In genomic region chr10:130968511-130968910, GRCh38 we compare ENCODE assay signal across 20 cellular contexts.
DNase-seq lines count a peak whose midpoint lies in the region; ATAC-seq and TF ChIP-seq lines count a peak whose summit lies in the region.
"Had no signal": no experiment of that assay in that cellular context is flagged by ENCODE, and none has a peak within 500 bp of the region (broad histone marks: within the 10 kb centered on the region; RNA-seq: fewer than 3 reads in every experiment).

No MANE protein-coding gene starts in this region.

- no peaks in the 10 kb centered on the region for H3K4me1 Mint-ChIP-seq in osteocyte (ENCODE audit: unreplicated experiment)

- peaks cover 0 to 29% (median 14%) of the 10 kb centered on the region in 11 experiments; a peak in 14 of 22 replicates for H3K9me3 ChIP-seq in BLaER1 treated with 17β-estradiol and CSF1 and Interleukin-3, amounts not matched to agents 10 nM and 100 nM (replicated peaks in 1 of 11)
- H3K9me3 ChIP-seq in RWPE2 (ENCODE audit: severe bottlenecking), result peaks cover 6% of the 10 kb centered on the region
- H3K9me3 ChIP-seq in esophagus (ENCODE audit: control insufficient read depth in 2 of 2, insufficient read depth in 1 of 2, low read depth in 1 of 2, low read length in 1 of 2), result no peaks in the 10 kb centered on the region
- no peaks in the 10 kb centered on the region for H3K9me3 ChIP-seq in A673 (ENCODE audit: low read depth, low read length, poor library complexity, severe bottlenecking)
- H3K9me3 ChIP-seq: A549, BE2C, Caco-2 had no signal

- no peak overlapping the region for H3K9ac ChIP-seq in BLaER1 treated with 17β-estradiol and CSF1 and Interleukin-3, amounts not matched to agents 10 nM and 100 nM
- H3K9ac ChIP-seq: BLaER1 had no signal

- no peak overlapping the region for H3K27ac Mint-ChIP-seq in osteocyte (ENCODE audit: unreplicated experiment)
- H3K27ac Mint-ChIP-seq: CD4-positive, alpha-beta T cell; CD8-positive, alpha-beta T cell had no signal

- H3K36me3 Mint-ChIP-seq in osteocyte (ENCODE audit: unreplicated experiment), result no peaks in the 10 kb centered on the region
- H3K36me3 Mint-ChIP-seq: CD8-positive, alpha-beta T cell had no signal

- H3K4me2 ChIP-seq in BLaER1 treated with 17β-estradiol and CSF1 and Interleukin-3, amounts not matched to agents 10 nM and 100 nM, result peak overlapping the region in 8 of 11 experiments; percentile 16 to 44 (median 25); a peak in 11 of 22 replicates
- H3K4me2 ChIP-seq: A549 had no signal

- no peak overlapping the region for H3K4me3 Mint-ChIP-seq in osteocyte (ENCODE audit: unreplicated experiment)
- H3K4me3 Mint-ChIP-seq: CD4-positive, alpha-beta T cell; CD8-positive, alpha-beta T cell had no signal

- H3K4me1 ChIP-seq in BLaER1 treated with 17β-estradiol and CSF1 and Interleukin-3, amounts not matched to agents 10 nM and 100 nM, result peaks cover 8 to 15% (median 11%) of the 10 kb centered on the region in 10 experiments; a peak in 18 of 20 replicates
- H3K4me1 ChIP-seq in RWPE2 (ENCODE audit: insufficient read depth, poor library complexity, severe bottlenecking) (peaks cover 5% of the 10 kb centered on the region), esophagus (ENCODE audit: control insufficient read depth in 2 of 2, insufficient read depth in 2 of 2, low read length in 1 of 2) (peaks cover 0 to 9% of the 10 kb centered on the region in 2 donors), A673 (ENCODE audit: insufficient read depth, low read length, poor library complexity, severe bottlenecking) (no peaks in the 10 kb centered on the region)
- H3K4me1 ChIP-seq: A549, BE2C, Caco-2 had no signal

- no peak for TF ChIP-seq CTCF in RWPE2 (IDR thresholded peaks at IDR 0.05; ENCODE audit: poor library complexity, severe bottlenecking)
- no peak for TF ChIP-seq CTCF in osteocyte (IDR thresholded peaks at IDR 0.05)
- TF ChIP-seq CTCF in A673 (conservative IDR thresholded peaks at IDR 0.05; ENCODE audit: low read depth, low read length), result no peak

- no peaks in the 10 kb centered on the region for H3K36me3 ChIP-seq in BLaER1 treated with 17β-estradiol and CSF1 and Interleukin-3, amounts not matched to agents 10 nM and 100 nM
- H3K36me3 ChIP-seq in RWPE2 (ENCODE audit: low read depth) (no peaks in the 10 kb centered on the region), esophagus (ENCODE audit: control insufficient read depth in 2 of 2, insufficient read depth in 2 of 2, low read length in 1 of 2) (no peaks in the 10 kb centered on the region), A673 (ENCODE audit: insufficient read depth, low read length, poor library complexity, severe bottlenecking) (no peaks in the 10 kb centered on the region)
- H3K36me3 ChIP-seq: BE2C, BLaER1 had no signal

- H4K20me1 ChIP-seq in BLaER1 treated with 17β-estradiol and CSF1 and Interleukin-3, amounts not matched to agents 10 nM and 100 nM, result no peaks in the 10 kb centered on the region
- H4K20me1 ChIP-seq: BLaER1 had no signal

- 59 to 65% methylated on average over 3 of the region's 3 CpGs for WGBS in esophagus, 2 donors

- DNase-seq in RWPE2 (ENCODE audit: low spot score) (no peak), osteocyte (ENCODE audit: extremely low spot score, unreplicated experiment) (peak; percentile 27), pons (ENCODE audit: low spot score) (no peak), NCI-H1417 treated with DMSO at 0.1 percent for 48 hours (lab: John Stamatoyannopoulos, UW) (no peak), A673 (ENCODE audit: low spot score) (no peak)
- DNase-seq: ACHN; BE2C; Caco-2; Calu3; CD4-positive, alpha-beta T cell; CD8-positive, alpha-beta T cell; DMS79 treated with DMSO at 0.1 percent for 48 hours; GF-D8 had no signal

- no TSS peak for BruUV-seq in A673 (replicated peaks; lab: Mats Ljungman, UMichigan)

- intact Hi-C loops in A673 (cut with micrococcal nuclease; ENCODE audit: unreplicated experiment), result no loop called here

- H3K4me3 ChIP-seq in BLaER1 treated with 17β-estradiol and CSF1 and Interleukin-3, amounts not matched to agents 10 nM and 100 nM, result no peak overlapping the region
- no peak overlapping the region for H3K4me3 ChIP-seq in RWPE2 (ENCODE audit: severe bottlenecking)
- H3K4me3 ChIP-seq in esophagus (ENCODE audit: low read depth in 1 of 2, low read length in 2 of 2), result no peak overlapping the region
- no peak overlapping the region for H3K4me3 ChIP-seq in A673 (ENCODE audit: low read depth, low read length, poor library complexity, severe bottlenecking)
- H3K4me3 ChIP-seq: A549, BLaER1 had no signal

- peaks cover 37% of the 10 kb centered on the region for H3K9me3 Mint-ChIP-seq in osteocyte (ENCODE audit: unreplicated experiment)
- H3K9me3 Mint-ChIP-seq: CD4-positive, alpha-beta T cell; CD8-positive, alpha-beta T cell had no signal

- CTCF ChIA-PET in A673 (lab: Charles Lee), result no interaction called here

- POLR2A ChIA-PET in A673 (lab: Charles Lee; ENCODE audit: low non-redundant PET), result no interaction called here

- H3K27ac ChIP-seq in BLaER1 treated with 17β-estradiol and CSF1 and Interleukin-3, amounts not matched to agents 10 nM and 100 nM, result no peak overlapping the region
- peak overlapping the region; percentile 18 for H3K27ac ChIP-seq in RWPE2 (ENCODE audit: poor library complexity, severe bottlenecking)
- H3K27ac ChIP-seq in esophagus (ENCODE audit: low read depth in 2 of 2, low read length in 1 of 2), result peak overlapping the region; percentile 72 to 76
- no peak overlapping the region for H3K27ac ChIP-seq in A673 (ENCODE audit: low read depth, low read length, poor library complexity, severe bottlenecking)
- H3K27ac ChIP-seq: 22Rv1, A549, BLaER1, C4-2B had no signal

- H3K27me3 Mint-ChIP-seq in osteocyte (ENCODE audit: unreplicated experiment), result no peaks in the 10 kb centered on the region
- H3K27me3 Mint-ChIP-seq: CD4-positive, alpha-beta T cell had no signal

- no peaks in the 10 kb centered on the region for H3K27me3 ChIP-seq in BLaER1 treated with 17β-estradiol and CSF1 and Interleukin-3, amounts not matched to agents 10 nM and 100 nM
- H3K27me3 ChIP-seq in RWPE2 (ENCODE audit: insufficient read depth, poor library complexity, severe bottlenecking) (no peaks in the 10 kb centered on the region), esophagus (ENCODE audit: control insufficient read depth in 1 of 2, insufficient read depth in 2 of 2, low read length in 2 of 2) (no peaks in the 10 kb centered on the region), A673 (replicated peaks; ENCODE audit: insufficient read depth, low read depth, low read length, poor library complexity) (no peaks in the 10 kb centered on the region)
- H3K27me3 ChIP-seq: BE2C, BLaER1 had no signal

- 0 out of 3 replicates have a peak, but pooled peaks have one; percentile 10 for ATAC-seq in RWPE2 (ENCODE audit: low read depth)
- no peak for ATAC-seq in GM21423 (IDR thresholded peaks at IDR 0.05; ENCODE audit: unreplicated experiment)
- ATAC-seq: A549; CD8-positive, alpha-beta T cell had no signal

Comparison
In these comparisons a context has a peak if more than half of its experiments do, and no peak if none do; other contexts are left out.
1. H3K27ac ChIP-seq: peak in RWPE2 (single experiment) and esophagus (2 of 2); none in BLaER1 treated with 17β-estradiol and CSF1 and Interleukin-3, amounts not matched to agents 10 nM and 100 nM (0 of 11) and A673 (single experiment).